ENCODE assay signal across 29 cellular contexts in the genomic region with DNA sequence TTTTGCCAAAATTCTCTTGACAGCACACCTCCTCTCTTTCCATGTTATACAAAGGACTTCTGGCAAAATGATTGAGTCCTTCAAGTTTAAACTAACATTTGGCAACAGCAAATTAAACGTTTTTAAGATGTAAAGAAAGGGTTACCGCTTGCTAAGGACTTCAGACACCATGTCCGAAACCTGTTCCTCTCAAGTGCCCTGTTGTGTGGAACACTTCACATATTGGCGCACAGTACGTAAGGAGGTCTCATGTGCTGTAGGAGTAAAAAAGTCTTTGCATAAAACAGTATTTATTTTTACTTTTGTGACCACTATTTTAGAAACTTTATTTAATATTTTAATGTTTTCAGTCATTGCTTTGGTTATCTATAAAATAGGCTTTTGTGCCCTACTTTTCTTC.
"Had no signal": no experiment of that assay in that cellular context is flagged by ENCODE, and none has a peak within 500 bp of the region (broad histone marks: within the 10 kb centered on the region; RNA-seq: fewer than 3 reads in every experiment).

No MANE protein-coding gene starts in this region.

- ATAC-seq: left cardiac atrium; left lobe of liver; naive thymus-derived CD8-positive, alpha-beta T cell; pancreas; right cardiac atrium; sciatic nerve; stimulated activated effector memory CD8-positive, alpha-beta T cell treated with anti-CD3 and anti-CD28 coated beads, Interleukin-12 subunit alpha, Interleukin-12 subunit beta, amount 100 ng/mL, for 72 hours had no signal

- H3K36me3 ChIP-seq: pancreas, prostate gland, suprapubic skin, thoracic aorta, tibial nerve, uterus had no signal

- H3K4me1 ChIP-seq: lower lobe of right lung, pancreas, prostate gland, suprapubic skin, tibial nerve, uterus had no signal

- H3K27me3 Mint-ChIP-seq: naive thymus-derived CD8-positive, alpha-beta T cell; stimulated activated naive CD8-positive, alpha-beta T cell treated with anti-CD3 and anti-CD28 coated beads, Interleukin-15, Interleukin-2, amounts not matched to agents 100 ng/mL and 50 ng/mL, for 24 hours; type B pancreatic cell had no signal

- H3K9me3 Mint-ChIP-seq: naive thymus-derived CD8-positive, alpha-beta T cell; nephron; neural crest cell; stimulated activated effector memory CD8-positive, alpha-beta T cell treated with anti-CD3 and anti-CD28 coated beads, Interleukin-12 subunit alpha, Interleukin-12 subunit beta, amount 100 ng/mL, for 72 hours; stimulated activated naive CD8-positive, alpha-beta T cell treated with anti-CD3 and anti-CD28 coated beads, Interleukin-15, Interleukin-2, amounts not matched to agents 100 ng/mL and 50 ng/mL, for 24 hours; type B pancreatic cell had no signal

- FAIRE-seq: keratinocyte, pancreas had no signal

- H3K4me1 Mint-ChIP-seq: naive thymus-derived CD8-positive, alpha-beta T cell; nephron; neural crest cell; stimulated activated effector memory CD8-positive, alpha-beta T cell treated with anti-CD3 and anti-CD28 coated beads, Interleukin-12 subunit alpha, Interleukin-12 subunit beta, amount 100 ng/mL, for 72 hours had no signal

- H3K27ac ChIP-seq: lower lobe of right lung, pancreas, prostate gland, skin epidermis, suprapubic skin, thoracic aorta, tibial nerve, uterus had no signal

- H3K27me3 ChIP-seq: pancreas, suprapubic skin, uterus had no signal

- H3K9me3 ChIP-seq: lower lobe of right lung, pancreas, prostate gland, suprapubic skin, thoracic aorta, tibial nerve, uterus had no signal

- H3K27ac Mint-ChIP-seq: naive thymus-derived CD8-positive, alpha-beta T cell; nephron; stimulated activated effector memory CD8-positive, alpha-beta T cell treated with anti-CD3 and anti-CD28 coated beads, Interleukin-12 subunit alpha, Interleukin-12 subunit beta, amount 100 ng/mL, for 72 hours; stimulated activated naive CD8-positive, alpha-beta T cell treated with anti-CD3 and anti-CD28 coated beads, Interleukin-15, Interleukin-2, amounts not matched to agents 100 ng/mL and 50 ng/mL, for 24 hours; type B pancreatic cell had no signal

- DNase-seq: kidney glomerular epithelial cell; left cardiac atrium; lower lobe of right lung; mammary epithelial cell; mesenchymal stem cell; naive thymus-derived CD8-positive, alpha-beta T cell; nucleus accumbens; pancreas; posterior cingulate gyrus; retina; right cardiac atrium; stimulated activated CD4-positive, alpha-beta T cell treated with anti-CD3 and anti-CD28 coated beads, Interleukin-12 subunit alpha, Interleukin-12 subunit beta, amount 100 ng/mL, for 4 hours; stimulated activated CD4-positive, alpha-beta T cell treated with anti-CD3 and anti-CD28 coated beads, Interleukin-15, amount 100 ng/mL, for 24 hours; stimulated activated CD4-positive, alpha-beta T cell treated with anti-CD3 and anti-CD28 coated beads, Interleukin-4, amount 100 ng/mL, for 24 hours; stimulated activated naive CD4-positive, alpha-beta T cell; uterus had no signal

- H3K4me3 Mint-ChIP-seq: naive thymus-derived CD8-positive, alpha-beta T cell; nephron; neural crest cell; stimulated activated effector memory CD8-positive, alpha-beta T cell treated with anti-CD3 and anti-CD28 coated beads, Interleukin-12 subunit alpha, Interleukin-12 subunit beta, amount 100 ng/mL, for 72 hours; stimulated activated naive CD8-positive, alpha-beta T cell treated with anti-CD3 and anti-CD28 coated beads, Interleukin-15, Interleukin-2, amounts not matched to agents 100 ng/mL and 50 ng/mL, for 24 hours; type B pancreatic cell had no signal

- H3K4me3 ChIP-seq: lower lobe of right lung, pancreas, prostate gland, skin epidermis, suprapubic skin, thoracic aorta, tibial nerve, uterus had no signal
